Comparison of ENCODE assay signal across 1 cellular context in the genomic region with DNA sequence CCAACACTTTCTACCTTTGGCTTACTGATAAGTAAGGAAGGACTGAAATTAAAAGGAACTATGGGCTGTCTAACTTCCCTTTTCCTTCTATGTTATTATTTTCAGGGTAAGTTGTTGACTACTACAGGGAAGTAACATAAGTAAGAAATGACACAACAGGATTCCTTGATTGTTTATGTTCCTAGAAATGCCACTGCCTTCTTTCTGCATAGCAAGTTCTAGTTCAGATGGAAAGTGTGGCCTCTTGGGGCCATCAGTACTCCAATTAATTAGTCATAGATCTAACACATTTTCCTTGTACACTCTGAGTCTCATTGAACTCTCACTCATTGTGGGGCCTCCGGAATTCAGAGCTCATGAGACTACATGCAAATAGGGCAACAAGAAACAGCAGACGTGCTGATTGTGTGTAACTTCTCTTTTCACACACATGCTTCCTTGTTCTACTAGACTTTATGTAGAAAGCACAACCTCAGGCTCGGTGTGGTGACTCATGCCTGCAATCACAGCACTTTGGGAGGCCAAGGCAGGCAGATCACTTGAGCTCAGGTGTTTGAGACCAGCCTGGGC.
TF ChIP-seq lines count a peak whose summit lies in the region.

No MANE protein-coding gene starts in this region.

TF ChIP-seq in GM23338, 12 proteins besides CTCF, POLR2A, EP300 and RAD21 (continued from another document):
- TF ChIP-seq, protein P1, sequence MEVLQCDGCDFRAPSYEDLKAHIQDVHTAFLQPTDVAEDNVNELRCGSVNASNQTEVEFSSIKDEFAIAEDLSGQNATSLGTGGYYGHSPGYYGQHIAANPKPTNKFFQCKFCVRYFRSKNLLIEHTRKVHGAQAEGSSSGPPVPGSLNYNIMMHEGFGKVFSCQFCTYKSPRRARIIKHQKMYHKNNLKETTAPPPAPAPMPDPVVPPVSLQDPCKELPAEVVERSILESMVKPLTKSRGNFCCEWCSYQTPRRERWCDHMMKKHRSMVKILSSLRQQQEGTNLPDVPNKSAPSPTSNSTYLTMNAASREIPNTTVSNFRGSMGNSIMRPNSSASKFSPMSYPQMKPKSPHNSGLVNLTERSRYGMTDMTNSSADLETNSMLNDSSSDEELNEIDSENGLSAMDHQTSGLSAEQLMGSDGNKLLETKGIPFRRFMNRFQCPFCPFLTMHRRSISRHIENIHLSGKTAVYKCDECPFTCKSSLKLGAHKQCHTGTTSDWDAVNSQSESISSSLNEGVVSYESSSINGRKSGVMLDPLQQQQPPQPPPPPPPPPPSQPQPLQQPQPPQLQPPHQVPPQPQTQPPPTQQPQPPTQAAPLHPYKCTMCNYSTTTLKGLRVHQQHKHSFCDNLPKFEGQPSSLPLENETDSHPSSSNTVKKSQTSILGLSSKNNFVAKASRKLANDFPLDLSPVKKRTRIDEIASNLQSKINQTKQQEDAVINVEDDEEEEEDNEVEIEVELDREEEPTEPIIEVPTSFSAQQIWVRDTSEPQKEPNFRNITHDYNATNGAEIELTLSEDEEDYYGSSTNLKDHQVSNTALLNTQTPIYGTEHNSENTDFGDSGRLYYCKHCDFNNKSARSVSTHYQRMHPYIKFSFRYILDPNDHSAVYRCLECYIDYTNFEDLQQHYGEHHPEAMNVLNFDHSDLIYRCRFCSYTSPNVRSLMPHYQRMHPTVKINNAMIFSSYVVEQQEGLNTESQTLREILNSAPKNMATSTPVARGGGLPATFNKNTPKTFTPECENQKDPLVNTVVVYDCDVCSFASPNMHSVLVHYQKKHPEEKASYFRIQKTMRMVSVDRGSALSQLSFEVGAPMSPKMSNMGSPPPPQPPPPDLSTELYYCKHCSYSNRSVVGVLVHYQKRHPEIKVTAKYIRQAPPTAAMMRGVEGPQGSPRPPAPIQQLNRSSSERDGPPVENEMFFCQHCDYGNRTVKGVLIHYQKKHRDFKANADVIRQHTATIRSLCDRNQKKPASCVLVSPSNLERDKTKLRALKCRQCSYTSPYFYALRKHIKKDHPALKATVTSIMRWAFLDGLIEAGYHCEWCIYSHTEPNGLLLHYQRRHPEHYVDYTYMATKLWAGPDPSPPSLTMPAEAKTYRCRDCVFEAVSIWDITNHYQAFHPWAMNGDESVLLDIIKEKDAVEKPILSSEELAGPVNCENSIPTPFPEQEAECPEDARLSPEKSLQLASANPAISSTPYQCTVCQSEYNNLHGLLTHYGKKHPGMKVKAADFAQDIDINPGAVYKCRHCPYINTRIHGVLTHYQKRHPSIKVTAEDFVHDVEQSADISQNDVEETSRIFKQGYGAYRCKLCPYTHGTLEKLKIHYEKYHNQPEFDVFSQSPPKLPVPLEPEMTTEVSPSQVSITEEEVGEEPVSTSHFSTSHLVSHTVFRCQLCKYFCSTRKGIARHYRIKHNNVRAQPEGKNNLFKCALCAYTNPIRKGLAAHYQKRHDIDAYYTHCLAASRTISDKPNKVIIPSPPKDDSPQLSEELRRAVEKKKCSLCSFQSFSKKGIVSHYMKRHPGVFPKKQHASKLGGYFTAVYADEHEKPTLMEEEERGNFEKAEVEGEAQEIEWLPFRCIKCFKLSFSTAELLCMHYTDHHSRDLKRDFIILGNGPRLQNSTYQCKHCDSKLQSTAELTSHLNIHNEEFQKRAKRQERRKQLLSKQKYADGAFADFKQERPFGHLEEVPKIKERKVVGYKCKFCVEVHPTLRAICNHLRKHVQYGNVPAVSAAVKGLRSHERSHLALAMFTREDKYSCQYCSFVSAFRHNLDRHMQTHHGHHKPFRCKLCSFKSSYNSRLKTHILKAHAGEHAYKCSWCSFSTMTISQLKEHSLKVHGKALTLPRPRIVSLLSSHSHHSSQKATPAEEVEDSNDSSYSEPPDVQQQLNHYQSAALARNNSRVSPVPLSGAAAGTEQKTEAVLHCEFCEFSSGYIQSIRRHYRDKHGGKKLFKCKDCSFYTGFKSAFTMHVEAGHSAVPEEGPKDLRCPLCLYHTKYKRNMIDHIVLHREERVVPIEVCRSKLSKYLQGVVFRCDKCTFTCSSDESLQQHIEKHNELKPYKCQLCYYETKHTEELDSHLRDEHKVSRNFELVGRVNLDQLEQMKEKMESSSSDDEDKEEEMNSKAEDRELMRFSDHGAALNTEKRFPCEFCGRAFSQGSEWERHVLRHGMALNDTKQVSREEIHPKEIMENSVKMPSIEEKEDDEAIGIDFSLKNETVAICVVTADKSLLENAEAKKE (CRISPR knock-in tag; IDR thresholded peaks at IDR 0.05): no peak
- TF ChIP-seq JUNB (IDR thresholded peaks at IDR 0.05; ENCODE audit: unreplicated experiment) (no peak), REST (IDR thresholded peaks at IDR 0.05; ENCODE audit: unreplicated experiment) (no peak), STAT1 (IDR thresholded peaks at IDR 0.05; ENCODE audit: unreplicated experiment) (no peak), EZH2phosphoT487 (IDR thresholded peaks at IDR 0.05; ENCODE audit: unreplicated experiment) (no peak)
